Comparison of ENCODE assay signal across 16 cellular contexts in genomic region chr5:114858964-114859363, GRCh38.
"Had no signal": no experiment of that assay in that cellular context is flagged by ENCODE, and none has a peak within 500 bp of the region (broad histone marks: within the 10 kb centered on the region; RNA-seq: fewer than 3 reads in every experiment).

No MANE protein-coding gene starts in this region.

- H3K27me3 ChIP-seq: gastroesophageal sphincter had no signal

- H3K36me3 Mint-ChIP-seq: stimulated activated naive B cell treated with anti-CD40 and anti-IgM and Interleukin-4, amounts not matched to agents 10 μg/mL and 1 μg/mL and 100 μg/mL, for 72 hours; T-cell had no signal

- H3K27me3 Mint-ChIP-seq: activated CD4-positive, alpha-beta T cell treated with anti-CD3 and anti-CD28 coated beads for 36 hours; activated CD8-positive, alpha-beta T cell treated with anti-CD3 and anti-CD28 coated beads for 36 hours; effector memory CD8-positive, alpha-beta T cell; T-cell had no signal

- H3K27ac ChIP-seq: gastroesophageal sphincter, psoas muscle, WERI-Rb-1 had no signal

- H3K27ac Mint-ChIP-seq: activated CD4-positive, alpha-beta T cell treated with anti-CD3 and anti-CD28 coated beads for 36 hours; activated CD8-positive, alpha-beta T cell treated with anti-CD3 and anti-CD28 coated beads for 36 hours; activated T-cell treated with anti-CD3 and anti-CD28 coated beads, Interleukin-2, amount 50 U/mL, for 72 hours; effector memory CD8-positive, alpha-beta T cell; stimulated activated naive B cell treated with anti-CD40 and anti-IgM and Interleukin-4, amounts not matched to agents 10 μg/mL and 1 μg/mL and 100 μg/mL, for 72 hours; T-cell had no signal

- H3K36me3 ChIP-seq: gastroesophageal sphincter, WERI-Rb-1 had no signal

- H3K4me1 Mint-ChIP-seq: activated CD4-positive, alpha-beta T cell treated with anti-CD3 and anti-CD28 coated beads for 36 hours; stimulated activated naive B cell treated with anti-CD40 and anti-IgM and Interleukin-4, amounts not matched to agents 10 μg/mL and 1 μg/mL and 100 μg/mL, for 72 hours; T-cell had no signal

- H3K4me1 ChIP-seq: gastroesophageal sphincter, psoas muscle had no signal

- H3K9me3 ChIP-seq: gastroesophageal sphincter, psoas muscle had no signal

- DNase-seq: activated CD4-positive, alpha-beta T cell treated with anti-CD3 and anti-CD28 coated beads for 36 hours; activated CD8-positive, alpha-beta memory T cell treated with anti-CD3 and anti-CD28 coated beads, Interleukin-2, amount 50 U/mL, for 4 hours; activated CD8-positive, alpha-beta T cell treated with anti-CD3 and anti-CD28 coated beads for 36 hours; activated naive CD4-positive, alpha-beta T cell; activated T-cell treated with anti-CD3 and anti-CD28 coated beads, Interleukin-2, amount 50 U/mL, for 72 hours; central memory CD4-positive, alpha-beta T cell; cortex of kidney; effector memory CD8-positive, alpha-beta T cell; psoas muscle; stimulated activated CD4-positive, alpha-beta T cell treated with anti-CD3 and anti-CD28 coated beads, Interleukin-2, amount 100 ng/mL, for 24 hours; stimulated activated naive B cell treated with anti-CD40 and anti-IgM and Interleukin-4, amounts not matched to agents 10 μg/mL and 1 μg/mL and 100 μg/mL, for 72 hours; T-cell; trophoblast cell; WERI-Rb-1 had no signal

- H3K4me3 ChIP-seq: gastroesophageal sphincter had no signal

- ATAC-seq: activated CD4-positive, alpha-beta T cell treated with anti-CD3 and anti-CD28 coated beads for 36 hours; activated CD8-positive, alpha-beta T cell treated with anti-CD3 and anti-CD28 coated beads for 36 hours; activated T-cell treated with anti-CD3 and anti-CD28 coated beads, Interleukin-2, amount 50 U/mL, for 72 hours; effector memory CD8-positive, alpha-beta T cell; gastroesophageal sphincter; psoas muscle; sciatic nerve; stimulated activated naive B cell treated with anti-CD40 and anti-IgM and Interleukin-4, amounts not matched to agents 10 μg/mL and 1 μg/mL and 100 μg/mL, for 72 hours; T-cell had no signal

- H3K4me3 Mint-ChIP-seq: activated CD4-positive, alpha-beta T cell treated with anti-CD3 and anti-CD28 coated beads for 36 hours; activated CD8-positive, alpha-beta T cell treated with anti-CD3 and anti-CD28 coated beads for 36 hours; activated T-cell treated with anti-CD3 and anti-CD28 coated beads, Interleukin-2, amount 50 U/mL, for 72 hours; effector memory CD8-positive, alpha-beta T cell; stimulated activated naive B cell treated with anti-CD40 and anti-IgM and Interleukin-4, amounts not matched to agents 10 μg/mL and 1 μg/mL and 100 μg/mL, for 72 hours; T-cell had no signal
